ENCODE assay signal across 24 cellular contexts in the genomic region with DNA sequence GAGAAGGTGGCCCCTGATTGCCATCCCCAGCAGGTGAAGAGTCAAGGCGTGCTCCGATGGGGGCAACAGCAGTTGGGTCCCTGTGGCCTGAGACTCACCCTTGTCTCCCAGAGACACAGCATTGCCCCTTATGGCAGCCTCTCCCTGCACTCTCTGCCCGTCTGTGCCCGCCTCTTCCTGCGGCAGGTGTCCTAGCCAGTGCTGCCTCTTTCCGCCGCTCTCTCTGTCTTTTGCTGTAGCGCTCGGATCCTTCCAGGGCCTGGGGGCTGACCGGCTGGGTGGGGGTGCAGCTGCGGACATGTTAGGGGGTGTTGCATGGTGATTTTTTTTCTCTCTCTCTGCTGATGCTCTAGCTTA.
"Had no signal": no experiment of that assay in that cellular context is flagged by ENCODE, and none has a peak within 500 bp of the region (broad histone marks: within the 10 kb centered on the region; RNA-seq: fewer than 3 reads in every experiment).

No MANE protein-coding gene starts in this region.

- H3K4me3 Mint-ChIP-seq: activated naive CD4-positive, alpha-beta T cell treated with anti-CD3 and anti-CD28 coated beads for 36 hours; activated T-cell treated with anti-CD3 and anti-CD28 coated beads, Interleukin-2, amount 50 U/mL, for 4 hours; dendritic cell treated with granulocyte-macrophage colony-stimulating factor and Interleukin-4, amounts not matched to agents 40 ng/mL and 50 ng/mL, for 4 days; naive thymus-derived CD4-positive, alpha-beta T cell; stimulated activated memory B cell treated with anti-CD40 and anti-IgM and Interleukin-4, amounts not matched to agents 10 μg/mL and 1 μg/mL and 100 μg/mL, for 72 hours had no signal

- H3K27me3 ChIP-seq: esophagus muscularis mucosa, heart left ventricle, neutrophil, pancreas, SJCRH30, testis, upper lobe of left lung had no signal

- H3K9me3 Mint-ChIP-seq: activated naive CD4-positive, alpha-beta T cell treated with anti-CD3 and anti-CD28 coated beads for 36 hours; activated T-cell treated with anti-CD3 and anti-CD28 coated beads, Interleukin-2, amount 50 U/mL, for 4 hours; activated T-helper 2 cell treated with anti-CD3 and anti-CD28 coated beads, Interferon-gamma antibody, Interleukin-2, Interleukin-4, amounts not matched to agents 10 μg/mL and 5 μg/mL and 100 μg/mL, durations not matched to agents 14 hours and 24 hours and 36 hours; dendritic cell treated with granulocyte-macrophage colony-stimulating factor and Interleukin-4, amounts not matched to agents 40 ng/mL and 50 ng/mL, for 4 days; stimulated activated memory B cell treated with anti-CD40 and anti-IgM and Interleukin-4, amounts not matched to agents 10 μg/mL and 1 μg/mL and 100 μg/mL, for 72 hours had no signal

- H3K27ac ChIP-seq: lower lobe of right lung, neutrophil, SJCRH30, testis, WERI-Rb-1 had no signal

- H3K9me3 ChIP-seq: esophagus muscularis mucosa, heart left ventricle, lower lobe of right lung, neutrophil, pancreas, SJCRH30, testis, upper lobe of left lung had no signal

- H3K27ac Mint-ChIP-seq: activated naive CD4-positive, alpha-beta T cell treated with anti-CD3 and anti-CD28 coated beads for 36 hours; activated T-helper 2 cell treated with anti-CD3 and anti-CD28 coated beads, Interferon-gamma antibody, Interleukin-2, Interleukin-4, amounts not matched to agents 10 μg/mL and 5 μg/mL and 100 μg/mL, durations not matched to agents 14 hours and 24 hours and 36 hours; dendritic cell treated with granulocyte-macrophage colony-stimulating factor and Interleukin-4, amounts not matched to agents 40 ng/mL and 50 ng/mL, for 4 days; naive thymus-derived CD4-positive, alpha-beta T cell; stimulated activated memory B cell treated with anti-CD40 and anti-IgM and Interleukin-4, amounts not matched to agents 10 μg/mL and 1 μg/mL and 100 μg/mL, for 72 hours had no signal

- ATAC-seq: activated T-cell treated with anti-CD3 and anti-CD28 coated beads, Interleukin-2, amount 50 U/mL, for 4 hours; heart left ventricle; naive thymus-derived CD4-positive, alpha-beta T cell; sciatic nerve; stimulated activated memory B cell treated with anti-CD40 and anti-IgM and Interleukin-4, amounts not matched to agents 10 μg/mL and 1 μg/mL and 100 μg/mL, for 72 hours had no signal

- H3K4me3 ChIP-seq: esophagus muscularis mucosa, heart left ventricle, lower lobe of right lung, pancreas, SJCRH30, testis, upper lobe of left lung had no signal

- H3K4me1 ChIP-seq: SJCRH30, testis had no signal

- H3K27me3 Mint-ChIP-seq: dendritic cell treated with granulocyte-macrophage colony-stimulating factor and Interleukin-4, amounts not matched to agents 40 ng/mL and 50 ng/mL, for 4 days; naive thymus-derived CD4-positive, alpha-beta T cell; stimulated activated memory B cell treated with anti-CD40 and anti-IgM and Interleukin-4, amounts not matched to agents 10 μg/mL and 1 μg/mL and 100 μg/mL, for 72 hours had no signal

- DNase-seq: activated CD4-positive, alpha-beta T cell treated with anti-CD3 and anti-CD28 coated beads for 1 hour; activated CD8-positive, alpha-beta memory T cell treated with anti-CD3 and anti-CD28 coated beads for 24 hours; activated CD8-positive, alpha-beta memory T cell treated with anti-CD3 and anti-CD28 coated beads, Interleukin-2, amount 50 U/mL, for 4 hours; activated naive CD4-positive, alpha-beta T cell treated with anti-CD3 and anti-CD28 coated beads for 36 hours; activated T-cell treated with anti-CD3 and anti-CD28 coated beads, Interleukin-2, amount 50 U/mL, for 4 hours; amygdala; effector CD4-positive, alpha-beta T cell; heart left ventricle; lower lobe of right lung; naive thymus-derived CD4-positive, alpha-beta T cell; SJCRH30; small intestine; stimulated activated CD4-positive, alpha-beta T cell treated with anti-CD3 and anti-CD28 coated beads, Interleukin-2, amount 100 ng/mL, for 24 hours; T-helper 1 cell; testis; upper lobe of left lung; WERI-Rb-1 had no signal

- H3K36me3 Mint-ChIP-seq: stimulated activated memory B cell treated with anti-CD40 and anti-IgM and Interleukin-4, amounts not matched to agents 10 μg/mL and 1 μg/mL and 100 μg/mL, for 72 hours had no signal
